8 cellular contexts compared by ENCODE assay signal in genomic region chr2:27583390-27583915, GRCh38. TPM values are rescaled to one million over a fixed set of nuclear protein-coding genes. Genes with fewer than 3 reads are reported as not detected.
DNase-seq lines count a peak whose midpoint lies in the region; ATAC-seq, FAIRE-seq and TF ChIP-seq lines count a peak whose summit lies in the region.

No MANE protein-coding gene starts in this region.

- peak overlapping the region; percentile 98 for H3K27ac Mint-ChIP-seq in activated CD4-positive, alpha-beta T cell treated with anti-CD3 and anti-CD28 coated beads for 36 hours

- peak; percentile 5 for ATAC-seq in activated CD4-positive, alpha-beta T cell treated with anti-CD3 and anti-CD28 coated beads for 36 hours
- peak; percentile 33 for ATAC-seq in SK-N-SH treated with all-trans-retinoic acid at 6 μM for 48 hours
- ATAC-seq in pancreas: peak; percentile 8 to 26 (median 10)
- no peak for ATAC-seq in GM21390 (IDR thresholded peaks at IDR 0.05; ENCODE audit: unreplicated experiment)

- TF ChIP-seq CTCF in esophagus squamous epithelium (IDR thresholded peaks at IDR 0.05) (no peak), pancreas (IDR thresholded peaks at IDR 0.05) (no peak)

- no peak for FAIRE-seq in pancreas (lab: Jason Lieb, UNC)

- peaks cover 12 to 40% (median 17%) of the 10 kb centered on the region in 3 donors for H3K4me1 ChIP-seq in esophagus squamous epithelium
- H3K4me1 ChIP-seq in pancreas: peaks cover 9 to 22% (median 12%) of the 10 kb centered on the region in 3 donors

- intact Hi-C loops in activated CD4-positive, alpha-beta T cell treated with anti-CD3 and anti-CD28 coated beads for 36 hours (cut with DNase I, micrococcal nuclease): loop anchor here (1.0 to 5.0 kb wide), 8 partner anchors 45 to 226 kb away; partner anchors contain the start of genes IFT172 (in 2 of the 2), EIF2B4 (in 1 of the 2), GTF3C2 (in 1 of the 2) and NRBP1 (in 1 of the 2)
- intact Hi-C loops in esophagus squamous epithelium (cut with DNase I) (no loop called here), pancreas (cut with DNase I) (no loop called here)

- H3K27me3 ChIP-seq in esophagus squamous epithelium (no peaks in the 10 kb centered on the region), pancreas (no peaks in the 10 kb centered on the region)

- peaks cover 40% of the 10 kb centered on the region for H3K36me3 Mint-ChIP-seq in activated CD4-positive, alpha-beta T cell treated with anti-CD3 and anti-CD28 coated beads for 36 hours (ENCODE audit: low read depth)

- no peaks in the 10 kb centered on the region for H3K36me3 ChIP-seq in esophagus squamous epithelium
- H3K36me3 ChIP-seq in pancreas: no peaks in the 10 kb centered on the region

- 2 to 3% methylated on average over 12 of the region's 12 CpGs for WGBS in esophagus squamous epithelium, 2 donors
- 5 to 6% methylated on average over 12 of the region's 12 CpGs for WGBS in pancreas, 2 donors

- no peaks in the 10 kb centered on the region for H3K27me3 Mint-ChIP-seq in activated CD4-positive, alpha-beta T cell treated with anti-CD3 and anti-CD28 coated beads for 36 hours

- DNase-seq in activated CD4-positive, alpha-beta T cell treated with anti-CD3 and anti-CD28 coated beads for 36 hours: no peak
- DNase-seq in activated CD4-positive, alpha-beta T cell treated with anti-CD3 and anti-CD28 coated beads for 1 hour: no peak
- no peak for DNase-seq in esophagus squamous epithelium (lab: John Stamatoyannopoulos, UW)
- DNase-seq in pancreas: no peak
- DNase-seq in ureter (ENCODE audit: low spot score): no peak
- no peak for DNase-seq in AG08395 (ENCODE audit: low spot score)

- H3K9me3 Mint-ChIP-seq in activated CD4-positive, alpha-beta T cell treated with anti-CD3 and anti-CD28 coated beads for 36 hours (ENCODE audit: low read depth): peaks cover 7% of the 10 kb centered on the region

- CTCF ChIA-PET in activated CD4-positive, alpha-beta T cell treated with anti-CD3 and anti-CD28 coated beads for 36 hours (lab: Charles Lee): no interaction called here

- peaks cover 0 to 11% (median 7%) of the 10 kb centered on the region in 3 donors for H3K9me3 ChIP-seq in esophagus squamous epithelium
- no peaks in the 10 kb centered on the region for H3K9me3 ChIP-seq in pancreas

- H3K4me3 ChIP-seq in esophagus squamous epithelium (peak overlapping the region; percentile 49 to 79 (median 64)), pancreas (peak overlapping the region; percentile 45 to 63 (median 62))

- peaks cover 53% of the 10 kb centered on the region for H3K4me1 Mint-ChIP-seq in activated CD4-positive, alpha-beta T cell treated with anti-CD3 and anti-CD28 coated beads for 36 hours

- H3K27ac ChIP-seq in esophagus squamous epithelium: peak overlapping the region; percentile 59 to 84 (median 80)
- H3K27ac ChIP-seq in pancreas: peak overlapping the region in 2 of 4 donors; percentile 50 to 64

- H3K4me3 Mint-ChIP-seq in activated CD4-positive, alpha-beta T cell treated with anti-CD3 and anti-CD28 coated beads for 36 hours: peak overlapping the region; percentile 98

- POLR2A ChIA-PET in activated CD4-positive, alpha-beta T cell treated with anti-CD3 and anti-CD28 coated beads for 36 hours (lab: Charles Lee): no interaction called here

- TF ChIP-seq POLR2A in esophagus squamous epithelium (IDR thresholded peaks at IDR 0.05): no peak

TF ChIP-seq in SK-N-SH treated with all-trans-retinoic acid at 6 μM for 48 hours, 23 proteins besides CTCF, POLR2A, EP300 and RAD21:
- TF ChIP-seq SNAI2 (CRISPR knock-in tag; IDR thresholded peaks at IDR 0.05): no peak
- TF ChIP-seq, protein P1, sequence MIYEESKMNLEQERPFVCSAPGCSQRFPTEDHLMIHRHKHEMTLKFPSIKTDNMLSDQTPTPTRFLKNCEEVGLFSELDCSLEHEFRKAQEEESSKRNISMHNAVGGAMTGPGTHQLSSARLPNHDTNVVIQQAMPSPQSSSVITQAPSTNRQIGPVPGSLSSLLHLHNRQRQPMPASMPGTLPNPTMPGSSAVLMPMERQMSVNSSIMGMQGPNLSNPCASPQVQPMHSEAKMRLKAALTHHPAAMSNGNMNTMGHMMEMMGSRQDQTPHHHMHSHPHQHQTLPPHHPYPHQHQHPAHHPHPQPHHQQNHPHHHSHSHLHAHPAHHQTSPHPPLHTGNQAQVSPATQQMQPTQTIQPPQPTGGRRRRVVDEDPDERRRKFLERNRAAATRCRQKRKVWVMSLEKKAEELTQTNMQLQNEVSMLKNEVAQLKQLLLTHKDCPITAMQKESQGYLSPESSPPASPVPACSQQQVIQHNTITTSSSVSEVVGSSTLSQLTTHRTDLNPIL (CRISPR knock-in tag; IDR thresholded peaks at IDR 0.05; ENCODE audit: low read depth): 0 out of 2 replicates have a peak, but pooled peaks have one; percentile 32
- no peak for TF ChIP-seq ZNF70 (CRISPR knock-in tag; IDR thresholded peaks at IDR 0.05)

RNA-seq across cellular contexts. Expression of gene ZNF512, which starts 0.6 kb away (rescaled TPM):
- total RNA-seq in activated CD4-positive, alpha-beta T cell treated with anti-CD3 and anti-CD28 coated beads for 36 hours: 10 to 100 TPM; 31.8 to 34.5 TPM
- total RNA-seq in esophagus squamous epithelium: 10 to 100 TPM in 3 of 4 donors, 1 to 10 TPM in 1; 7.1 to 18.9 (median 15.7) TPM
- 10 to 100 TPM in 3 of 6 donors, 1 to 10 TPM in 3; 6.8 to 20.5 (median 10.0) TPM for total RNA-seq in pancreas
- 10 to 100 TPM in 1 of 2 donors, 1 to 10 TPM in 1; 6.1 to 13.7 TPM for polyA plus RNA-seq in pancreas
- 48.7 TPM for total RNA-seq in ureter

RNA-seq across cellular contexts. Expression of gene CCDC121, which starts 45.4 kb away (rescaled TPM):
- total RNA-seq in activated CD4-positive, alpha-beta T cell treated with anti-CD3 and anti-CD28 coated beads for 36 hours: under 1 TPM; 0.11 to 0.44 TPM
- total RNA-seq in esophagus squamous epithelium: 1 to 10 TPM in 2 of 4 donors, under 1 TPM in 2; 0.44 to 3.1 (median 1.4) TPM
- 1 to 10 TPM; 1.1 to 3.1 (median 1.8) TPM for total RNA-seq in pancreas
- 1 to 10 TPM; 1.6 to 2.0 TPM for polyA plus RNA-seq in pancreas
- total RNA-seq in ureter: 5.3 TPM

RNA-seq across cellular contexts. Expression of gene GPN1, which starts 45.4 kb away (rescaled TPM):
- total RNA-seq in activated CD4-positive, alpha-beta T cell treated with anti-CD3 and anti-CD28 coated beads for 36 hours: 10 to 100 TPM; 45.6 to 63.9 TPM
- total RNA-seq in esophagus squamous epithelium: 10 to 100 TPM; 17.3 to 36.4 (median 31.6) TPM
- total RNA-seq in pancreas: 10 to 100 TPM in 5 of 6 donors, 1 to 10 TPM in 1; 8.2 to 17.0 (median 12.0) TPM
- 10 to 100 TPM in 1 of 2 donors, 1 to 10 TPM in 1; 7.9 to 15.5 TPM for polyA plus RNA-seq in pancreas
- total RNA-seq in ureter: 27.3 TPM

Comparison
In these comparisons a context has a peak if more than half of its experiments do, and no peak if none do; other contexts are left out.
1. intact Hi-C loops: an anchor here in activated CD4-positive, alpha-beta T cell treated with anti-CD3 and anti-CD28 coated beads for 36 hours (1.0 to 5.0 kb wide); none called in esophagus squamous epithelium and pancreas.